In genomic region chrX:2926664-2927275, GRCh38 we compare ENCODE assay signal across 24 cellular contexts. TPM values are rescaled to one million over a fixed set of nuclear protein-coding genes. Genes with fewer than 3 reads are reported as not detected.
DNase-seq lines count a peak whose midpoint lies in the region; ATAC-seq and TF ChIP-seq lines count a peak whose summit lies in the region.
"Had no signal": no experiment of that assay in that cellular context is flagged by ENCODE, and none has a peak within 500 bp of the region (broad histone marks: within the 10 kb centered on the region; RNA-seq: fewer than 3 reads in every experiment).

No MANE protein-coding gene starts in this region.

- peak overlapping the region; percentile 35 for H3K4me3 Mint-ChIP-seq in type B pancreatic cell
- no peak overlapping the region for H3K4me3 Mint-ChIP-seq in activated CD8-positive, alpha-beta memory T cell treated with anti-CD3 and anti-CD28 coated beads, Interleukin-2, amount 10 ng/mL, durations not matched to agents 7 days and 5 days

- no peaks in the 10 kb centered on the region for H3K36me3 ChIP-seq in cardiac muscle cell
- peaks cover 6% of the 10 kb centered on the region in 2 donors for H3K36me3 ChIP-seq in ascending aorta
- no peaks in the 10 kb centered on the region for H3K36me3 ChIP-seq in mesodermal cell (ENCODE audit: control insufficient read depth, insufficient read depth, low read length)
- H3K36me3 ChIP-seq: breast epithelium, WERI-Rb-1 had no signal

- TF ChIP-seq CTCF in cardiac muscle cell (IDR thresholded peaks at IDR 0.05; ENCODE audit: low read depth, low read length) (no peak), ascending aorta (IDR thresholded peaks at IDR 0.05) (no peak), type B pancreatic cell (conservative IDR thresholded peaks at IDR 0.05) (no peak)

- no peaks in the 10 kb centered on the region for H3K27me3 Mint-ChIP-seq in type B pancreatic cell
- H3K27me3 Mint-ChIP-seq in activated CD8-positive, alpha-beta memory T cell treated with anti-CD3 and anti-CD28 coated beads, Interleukin-2, amount 10 ng/mL, durations not matched to agents 7 days and 5 days = peaks cover 4% of the 10 kb centered on the region
- H3K27me3 Mint-ChIP-seq: effector memory CD8-positive, alpha-beta T cell had no signal

- H3K27ac Mint-ChIP-seq in type B pancreatic cell = peak overlapping the region; percentile 12
- no peak overlapping the region for H3K27ac Mint-ChIP-seq in activated CD8-positive, alpha-beta memory T cell treated with anti-CD3 and anti-CD28 coated beads, Interleukin-2, amount 10 ng/mL, durations not matched to agents 7 days and 5 days

- intact Hi-C loops in left cardiac atrium (cut with DNase I) (no loop called here), ascending aorta (cut with DNase I) (loop anchor here (5.0 kb wide), 2 partner anchors 234 to 771 kb away; partner anchors contain the start of gene CD99)

- H3K9me3 ChIP-seq in cardiac muscle cell (ENCODE audit: low read depth) = no peaks in the 10 kb centered on the region
- no peaks in the 10 kb centered on the region for H3K9me3 ChIP-seq in ascending aorta
- H3K9me3 ChIP-seq in mesodermal cell (ENCODE audit: control insufficient read depth, low read length) = no peaks in the 10 kb centered on the region
- H3K9me3 ChIP-seq: mucosa of descending colon, SK-N-SH, testis had no signal

- no peaks in the 10 kb centered on the region for H3K27me3 ChIP-seq in cardiac muscle cell
- no peaks in the 10 kb centered on the region for H3K27me3 ChIP-seq in ascending aorta
- H3K27me3 ChIP-seq: breast epithelium, esophagus muscularis mucosa, testis had no signal

- H3K27ac ChIP-seq in cardiac muscle cell (peak overlapping the region; percentile 42), ascending aorta (peak overlapping the region; percentile 97 to 99), mesodermal cell (ENCODE audit: low read depth, low read length, severe bottlenecking) (peak overlapping the region; percentile 45)
- H3K27ac ChIP-seq: testis, WERI-Rb-1 had no signal

- no CpG with 5 or more reads among the region's 15 CpGs for WGBS in mesodermal cell (ENCODE audit: insufficient coverage in 2 of 2), 2 experiments

- DNase-seq in cardiac muscle cell (ENCODE audit: low read depth in 1 of 2, low spot score in 1 of 2) = no peak
- DNase-seq in left cardiac atrium = no peak
- no peak for DNase-seq in ascending aorta (ENCODE audit: low spot score in 2 of 2)
- no peak for DNase-seq in type B pancreatic cell (ENCODE audit: extremely low spot score, unreplicated experiment)
- DNase-seq in NCI-H2081 treated with DMSO at 0.1 percent for 48 hours (lab: John Stamatoyannopoulos, UW) = no peak
- no peak for DNase-seq in activated CD8-positive, alpha-beta memory T cell treated with anti-CD3 and anti-CD28 coated beads, Interleukin-2, amount 10 ng/mL, durations not matched to agents 7 days and 5 days
- DNase-seq: activated CD4-positive, alpha-beta T cell treated with anti-CD3 and anti-CD28 coated beads, Interleukin-2, amount 50 U/mL, for 4 hours; activated CD8-positive, alpha-beta memory T cell treated with anti-CD3 and anti-CD28 coated beads, Interleukin-2, amount 50 U/mL, for 48 hours; effector memory CD8-positive, alpha-beta T cell; KG1; left ventricle myocardium inferior; MM.1S; NCI-H1436; NCI-H446 treated with DMSO at 0.1 percent for 48 hours; stimulated activated naive CD4-positive, alpha-beta T cell; T-helper 9 cell had no signal

- peaks cover 12% of the 10 kb centered on the region for H3K4me1 Mint-ChIP-seq in type B pancreatic cell (ENCODE audit: unreplicated experiment)
- H3K4me1 Mint-ChIP-seq in activated CD8-positive, alpha-beta memory T cell treated with anti-CD3 and anti-CD28 coated beads, Interleukin-2, amount 10 ng/mL, durations not matched to agents 7 days and 5 days = no peaks in the 10 kb centered on the region

- no peaks in the 10 kb centered on the region for H3K4me1 ChIP-seq in cardiac muscle cell (ENCODE audit: low read depth)
- no peaks in the 10 kb centered on the region for H3K4me1 ChIP-seq in ascending aorta
- H3K4me1 ChIP-seq in mesodermal cell (ENCODE audit: control insufficient read depth, insufficient read depth, low read length, poor library complexity, severe bottlenecking) = no peaks in the 10 kb centered on the region
- H3K4me1 ChIP-seq: breast epithelium, left ventricle myocardium inferior, testis had no signal

- peaks cover 16% of the 10 kb centered on the region for H3K36me3 Mint-ChIP-seq in type B pancreatic cell
- H3K36me3 Mint-ChIP-seq in activated CD8-positive, alpha-beta memory T cell treated with anti-CD3 and anti-CD28 coated beads, Interleukin-2, amount 10 ng/mL, durations not matched to agents 7 days and 5 days = no peaks in the 10 kb centered on the region

- no peak for ATAC-seq in left cardiac atrium
- ATAC-seq in HG03342 (IDR thresholded peaks at IDR 0.05; ENCODE audit: unreplicated experiment) = no peak
- no peak for ATAC-seq in activated CD8-positive, alpha-beta memory T cell treated with anti-CD3 and anti-CD28 coated beads, Interleukin-2, amount 10 ng/mL, durations not matched to agents 7 days and 5 days
- ATAC-seq: effector memory CD8-positive, alpha-beta T cell had no signal

- CTCF ChIA-PET in activated CD8-positive, alpha-beta memory T cell treated with anti-CD3 and anti-CD28 coated beads, Interleukin-2, amount 10 ng/mL, durations not matched to agents 7 days and 5 days (lab: Charles Lee) = no interaction called here

- H3K9me3 Mint-ChIP-seq in type B pancreatic cell = peaks cover 5% of the 10 kb centered on the region
- H3K9me3 Mint-ChIP-seq in activated CD8-positive, alpha-beta memory T cell treated with anti-CD3 and anti-CD28 coated beads, Interleukin-2, amount 10 ng/mL, durations not matched to agents 7 days and 5 days (ENCODE audit: low read depth) = no peaks in the 10 kb centered on the region
- H3K9me3 Mint-ChIP-seq: effector memory CD8-positive, alpha-beta T cell had no signal

- no peak overlapping the region for H3K4me3 ChIP-seq in cardiac muscle cell
- H3K4me3 ChIP-seq in ascending aorta = no peak overlapping the region
- H3K4me3 ChIP-seq in mesodermal cell (ENCODE audit: extremely low read depth, insufficient read depth, low read length, poor library complexity, severe bottlenecking) = no peak overlapping the region
- H3K4me3 ChIP-seq: breast epithelium, left ventricle myocardium inferior, mucosa of descending colon, testis had no signal

RNA-seq across cellular contexts. Expression of gene ARSD, which starts 2.4 kb away (rescaled TPM):
- total RNA-seq in cardiac muscle cell (29.9 and 32.7 TPM in 2 replicates), left cardiac atrium (10 to 100 TPM in 1 of 2 donors, 1 to 10 TPM in 1; 8.1 to 10.6 TPM), ascending aorta (91.9 TPM), type B pancreatic cell (ENCODE audit: low replicate concordance) (38.7 and 54.6 TPM in 2 replicates)
- 23.5 and 29.7 TPM in 2 replicates for polyA plus RNA-seq in cardiac muscle cell
- 8.7 TPM for polyA plus RNA-seq in mesodermal cell (2013, experiment 1 of 2)
- 6.8 TPM for polyA plus RNA-seq in mesodermal cell (2013, experiment 2 of 2)
- total RNA-seq in activated CD8-positive, alpha-beta memory T cell treated with anti-CD3 and anti-CD28 coated beads, Interleukin-2, amount 10 ng/mL, durations not matched to agents 7 days and 5 days = 1 to 10 TPM; 1.3 to 2.1 TPM

Comparison
In these comparisons a context has a peak if more than half of its experiments do, and no peak if none do; other contexts are left out.
1. H3K27ac ChIP-seq: peak in every context shown above with its lines; median percentile 98 in ascending aorta; 45 in mesodermal cell; 42 in cardiac muscle cell.